Comparison of ENCODE assay signal across 12 cellular contexts in the genomic region with DNA sequence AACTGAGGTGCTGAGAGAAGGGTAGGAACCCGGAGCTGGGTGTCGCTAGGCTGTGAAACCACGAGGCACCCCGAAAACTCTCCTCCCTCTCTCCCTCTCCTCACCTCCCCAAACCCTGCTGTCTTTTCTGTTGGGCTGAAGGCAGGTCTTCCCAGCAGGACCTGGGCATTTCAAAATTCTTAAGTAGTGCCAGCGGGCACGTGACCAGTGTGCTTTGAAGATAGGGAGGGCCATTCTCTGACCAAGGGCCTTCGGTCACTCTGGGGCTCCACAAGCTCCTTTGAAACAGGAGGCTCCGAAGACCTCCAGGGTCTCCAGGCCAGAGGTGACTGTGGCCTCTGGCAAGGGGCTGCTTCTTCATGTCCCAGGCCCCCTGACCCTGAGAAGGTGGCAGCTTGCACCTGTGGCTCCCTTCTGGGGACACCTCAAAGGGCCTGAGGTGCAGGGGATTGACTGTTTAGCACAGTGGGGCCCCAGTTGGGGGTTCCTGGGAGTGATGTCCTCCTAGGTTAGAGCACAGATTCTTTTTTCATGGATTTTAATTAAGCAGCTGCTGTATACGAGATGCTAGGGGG. TPM values are rescaled to one million over a fixed set of nuclear protein-coding genes. Genes with fewer than 3 reads are reported as not detected.
DNase-seq lines count a peak whose midpoint lies in the region; ATAC-seq and TF ChIP-seq lines count a peak whose summit lies in the region.
"Had no signal": no experiment of that assay in that cellular context is flagged by ENCODE, and none has a peak within 500 bp of the region (broad histone marks: within the 10 kb centered on the region; RNA-seq: fewer than 3 reads in every experiment).

No MANE protein-coding gene starts in this region.

- H3K27me3 ChIP-seq in layer of hippocampus (ENCODE audit: control insufficient read depth, insufficient read depth, low read length): no peaks in the 10 kb centered on the region
- no peaks in the 10 kb centered on the region for H3K27me3 ChIP-seq in spleen (replicated peaks in 1 of 7)

- 75 to 90% (median 85%) methylated on average over 5 to 9 of the region's 9 CpGs for WGBS in spleen, 5 donors

- DNase-seq in D341Med (ENCODE audit: low spot score) (peak; percentile 26), spleen (no peak), retina (no peak)
- DNase-seq: activated CD8-positive, alpha-beta memory T cell treated with anti-CD3 and anti-CD28 coated beads, Interleukin-2, amount 50 U/mL, for 48 hours; MV-4-11; nephron progenitor cell had no signal

- no peaks in the 10 kb centered on the region for H3K9me3 ChIP-seq in spleen

- H3K9me3 Mint-ChIP-seq in activated T-helper 17 cell treated with anti-CD3 and anti-CD28 coated beads, Interleukin-2, amount 50 U/mL, for 72 hours: no peaks in the 10 kb centered on the region

- ATAC-seq in activated T-helper 17 cell treated with anti-CD3 and anti-CD28 coated beads, Interleukin-2, amount 50 U/mL, for 72 hours (replicated peaks): no peak
- ATAC-seq in HG03108 (IDR thresholded peaks at IDR 0.05; ENCODE audit: unreplicated experiment) (no peak), HG03039 (IDR thresholded peaks at IDR 0.05; ENCODE audit: unreplicated experiment) (no peak), HG03139 (IDR thresholded peaks at IDR 0.05; ENCODE audit: unreplicated experiment) (no peak)

- peaks cover 18% of the 10 kb centered on the region for H3K36me3 Mint-ChIP-seq in activated T-helper 17 cell treated with anti-CD3 and anti-CD28 coated beads, Interleukin-2, amount 50 U/mL, for 72 hours (ENCODE audit: low read depth)

- H3K4me1 Mint-ChIP-seq in activated T-helper 17 cell treated with anti-CD3 and anti-CD28 coated beads, Interleukin-2, amount 50 U/mL, for 72 hours: peaks cover 23% of the 10 kb centered on the region

- H3K36me3 ChIP-seq in spleen: peaks cover 0 to 86% (median 10%) of the 10 kb centered on the region in 6 donors

- TF ChIP-seq CTCF in spleen (IDR thresholded peaks at IDR 0.05 in 8 of 11, conservative IDR thresholded peaks at IDR 0.05 in 3 of 11): no peak

- peak overlapping the region; percentile 38 for H3K27ac Mint-ChIP-seq in activated T-helper 17 cell treated with anti-CD3 and anti-CD28 coated beads, Interleukin-2, amount 50 U/mL, for 72 hours

- TF ChIP-seq POLR2A in spleen (IDR thresholded peaks at IDR 0.05): no peak

- peaks cover 60 to 100% (median 89%) of the 10 kb centered on the region in 6 donors for H3K4me1 ChIP-seq in spleen

- no peak overlapping the region for H3K4me3 ChIP-seq in spleen

- intact Hi-C loops in spleen (cut with DNase I; ENCODE audit: low total_unique reads): loop anchor here (5.0 kb wide), 1 partner anchor 49 kb away; the partner anchor contains the start of gene DNM2

- no peak overlapping the region for H3K4me3 Mint-ChIP-seq in activated T-helper 17 cell treated with anti-CD3 and anti-CD28 coated beads, Interleukin-2, amount 50 U/mL, for 72 hours
- H3K4me3 Mint-ChIP-seq: nephron progenitor cell had no signal

- no peaks in the 10 kb centered on the region for H3K27me3 Mint-ChIP-seq in activated T-helper 17 cell treated with anti-CD3 and anti-CD28 coated beads, Interleukin-2, amount 50 U/mL, for 72 hours

- peak overlapping the region; percentile 81 for H3K27ac ChIP-seq in layer of hippocampus (ENCODE audit: low read depth, low read length)
- peak overlapping the region; percentile 22 to 92 (median 70) for H3K27ac ChIP-seq in spleen
- H3K27ac ChIP-seq: epithelial cell of prostate had no signal

RNA-seq across cellular contexts. Expression of gene DNM2, which starts 48.3 kb away (rescaled TPM):
- 100 to 1,000 TPM; 185 to 209 TPM for total RNA-seq in activated T-helper 17 cell treated with anti-CD3 and anti-CD28 coated beads, Interleukin-2, amount 50 U/mL, for 72 hours
- 100 to 1,000 TPM; 175 to 298 (median 197) TPM for total RNA-seq in spleen
- 100 to 1,000 TPM in 1 of 3 donors, 10 to 100 TPM in 2; 57.1 to 104 (median 89.0) TPM for polyA plus RNA-seq in spleen
